ENCODE assay signal across 9 cellular contexts in the genomic region with DNA sequence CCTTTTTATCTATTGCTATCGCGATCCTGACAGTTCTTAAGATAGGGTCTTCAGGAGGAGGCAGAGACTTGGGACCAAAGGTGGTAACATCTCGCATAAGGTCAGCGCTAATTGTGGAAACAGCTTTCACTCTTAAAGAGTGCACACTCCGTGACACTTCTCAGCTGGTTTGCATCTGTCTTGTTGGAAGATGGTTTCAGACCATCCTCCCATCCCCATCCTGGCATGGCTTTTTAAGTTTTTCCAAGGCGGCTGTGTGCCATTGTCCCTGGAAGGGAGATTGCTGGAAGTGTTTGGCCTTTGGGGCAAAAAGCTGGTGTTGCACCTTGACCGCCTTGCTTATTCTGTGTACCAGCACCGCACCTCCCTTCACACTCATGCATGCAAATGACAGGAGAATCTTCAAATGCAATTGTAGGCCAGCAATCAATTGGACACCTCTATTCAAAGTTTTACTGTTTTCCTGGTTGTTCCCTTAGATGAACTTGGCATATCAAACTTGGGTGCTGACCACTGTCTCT. TPM values are rescaled to one million over a fixed set of nuclear protein-coding genes. Genes with fewer than 3 reads are reported as not detected.
A peak's percentile ranks its signal among the peaks of the same experiment; 100 is the strongest.
DNase-seq lines count a peak whose midpoint lies in the region; TF ChIP-seq lines count a peak whose summit lies in the region.
"Had no signal": no experiment of that assay in that cellular context is flagged by ENCODE, and none has a peak within 500 bp of the region (broad histone marks: within the 10 kb centered on the region; RNA-seq: fewer than 3 reads in every experiment).

No MANE protein-coding gene starts in this region.

- H3K9me3 Mint-ChIP-seq in T-helper 2 cell treated with Interferon-gamma antibody and Interleukin-4, amounts not matched to agents 5 μg/mL and 100 μg/mL, for 36 hours, result no peaks in the 10 kb centered on the region
- H3K9me3 Mint-ChIP-seq in activated naive CD8-positive, alpha-beta T cell (ENCODE audit: low read depth), result no peaks in the 10 kb centered on the region

- TF ChIP-seq POLR2A in testis (IDR thresholded peaks at IDR 0.05), result no peak

- H3K27me3 ChIP-seq in kidney epithelial cell (ENCODE audit: control insufficient read depth, insufficient read depth, low read length) (no peaks in the 10 kb centered on the region), testis (no peaks in the 10 kb centered on the region)

- H3K36me3 Mint-ChIP-seq in T-helper 2 cell treated with Interferon-gamma antibody and Interleukin-4, amounts not matched to agents 5 μg/mL and 100 μg/mL, for 36 hours (ENCODE audit: low read depth), result peaks cover 9% of the 10 kb centered on the region
- H3K36me3 Mint-ChIP-seq in activated naive CD8-positive, alpha-beta T cell, result peaks cover 3% of the 10 kb centered on the region

- no peaks in the 10 kb centered on the region for H3K27me3 Mint-ChIP-seq in T-helper 2 cell treated with Interferon-gamma antibody and Interleukin-4, amounts not matched to agents 5 μg/mL and 100 μg/mL, for 36 hours (ENCODE audit: low read depth)
- no peaks in the 10 kb centered on the region for H3K27me3 Mint-ChIP-seq in activated naive CD8-positive, alpha-beta T cell

- intact Hi-C loops in testis (cut with DNase I; ENCODE audit: low total_unique reads), result loop anchor here (5.0 kb wide), 1 partner anchor 59 kb away; no protein-coding TSS in a partner anchor

- no peaks in the 10 kb centered on the region for H3K9me3 ChIP-seq in testis

- H3K27ac Mint-ChIP-seq in T-helper 2 cell treated with Interferon-gamma antibody and Interleukin-4, amounts not matched to agents 5 μg/mL and 100 μg/mL, for 36 hours, result peak overlapping the region; percentile 15
- no peak overlapping the region for H3K27ac Mint-ChIP-seq in activated naive CD8-positive, alpha-beta T cell

- peaks cover 33% of the 10 kb centered on the region for H3K4me1 ChIP-seq in testis

- H3K4me1 Mint-ChIP-seq in T-helper 2 cell treated with Interferon-gamma antibody and Interleukin-4, amounts not matched to agents 5 μg/mL and 100 μg/mL, for 36 hours (ENCODE audit: low read depth), result peaks cover 44% of the 10 kb centered on the region
- peaks cover 57% of the 10 kb centered on the region for H3K4me1 Mint-ChIP-seq in activated naive CD8-positive, alpha-beta T cell (ENCODE audit: low read depth)

- H3K36me3 ChIP-seq in kidney epithelial cell (ENCODE audit: control insufficient read depth, insufficient read depth, low read length) (no peaks in the 10 kb centered on the region), testis (ENCODE audit: low read depth, missing control alignments) (no peaks in the 10 kb centered on the region)

- peak overlapping the region; percentile 51 for H3K4me3 ChIP-seq in kidney epithelial cell (ENCODE audit: low read depth, low read length)
- H3K4me3 ChIP-seq in testis, result peak overlapping the region; percentile 83 to 98

- H3K27ac ChIP-seq in testis, result no peak overlapping the region

- DNase-seq in T-helper 2 cell treated with Interferon-gamma antibody and Interleukin-4, amounts not matched to agents 5 μg/mL and 100 μg/mL, for 36 hours (ENCODE audit: low spot score), result no peak
- no peak for DNase-seq in T-helper 2 cell
- no peak for DNase-seq in kidney epithelial cell (ENCODE audit: low read depth)
- DNase-seq in testis, result no peak
- no peak for DNase-seq in central memory CD4-positive, alpha-beta T cell
- DNase-seq in HuH-7 (ENCODE audit: low spot score), result no peak
- no peak for DNase-seq in cerebellar cortex (ENCODE audit: low spot score)
- DNase-seq: DMS79 treated with DMSO at 0.1 percent for 48 hours had no signal

- H3K4me3 Mint-ChIP-seq in T-helper 2 cell treated with Interferon-gamma antibody and Interleukin-4, amounts not matched to agents 5 μg/mL and 100 μg/mL, for 36 hours, result peak overlapping the region; percentile 73
- H3K4me3 Mint-ChIP-seq in activated naive CD8-positive, alpha-beta T cell, result peak overlapping the region; percentile 76

- 10 to 12% methylated on average over 8 of the region's 8 CpGs for WGBS in testis, 2 donors

- TF ChIP-seq CTCF in kidney epithelial cell (IDR thresholded peaks at IDR 0.05; ENCODE audit: insufficient read depth, low read length, poor library complexity, severe bottlenecking) (no peak), testis (IDR thresholded peaks at IDR 0.05) (no peak)

RNA-seq across cellular contexts. Expression of gene SOCS7, which starts 1.5 kb away (rescaled TPM):
- 24.3 and 38.1 TPM in 2 replicates for total RNA-seq in kidney epithelial cell
- 100 to 1,000 TPM in 1 of 2 donors, 10 to 100 TPM in 1; 74.9 to 132 TPM for total RNA-seq in testis
- polyA plus RNA-seq in testis (ENCODE audit: insufficient read depth, low read depth, low replicate concordance), result 132 TPM

RNA-seq across cellular contexts. Expression of gene GPR179, which starts 9.4 kb away (rescaled TPM):
- total RNA-seq in kidney epithelial cell (0.04 and 0.07 TPM in 2 replicates), testis (1 to 10 TPM in 1 of 2 donors, under 1 TPM in 1; 0.93 to 1.3 TPM)
- 0.61 TPM for polyA plus RNA-seq in testis (ENCODE audit: insufficient read depth, low read depth, low replicate concordance)

RNA-seq across cellular contexts. Expression of gene MRPL45, which starts 56.2 kb away (rescaled TPM):
- total RNA-seq in kidney epithelial cell, result 48.3 and 50.0 TPM in 2 replicates
- total RNA-seq in testis, result 10 to 100 TPM; 13.9 to 18.5 TPM
- 26.1 TPM for polyA plus RNA-seq in testis (ENCODE audit: insufficient read depth, low read depth, low replicate concordance)
